Comparison of ENCODE assay signal across 15 cellular contexts in the genomic region with DNA sequence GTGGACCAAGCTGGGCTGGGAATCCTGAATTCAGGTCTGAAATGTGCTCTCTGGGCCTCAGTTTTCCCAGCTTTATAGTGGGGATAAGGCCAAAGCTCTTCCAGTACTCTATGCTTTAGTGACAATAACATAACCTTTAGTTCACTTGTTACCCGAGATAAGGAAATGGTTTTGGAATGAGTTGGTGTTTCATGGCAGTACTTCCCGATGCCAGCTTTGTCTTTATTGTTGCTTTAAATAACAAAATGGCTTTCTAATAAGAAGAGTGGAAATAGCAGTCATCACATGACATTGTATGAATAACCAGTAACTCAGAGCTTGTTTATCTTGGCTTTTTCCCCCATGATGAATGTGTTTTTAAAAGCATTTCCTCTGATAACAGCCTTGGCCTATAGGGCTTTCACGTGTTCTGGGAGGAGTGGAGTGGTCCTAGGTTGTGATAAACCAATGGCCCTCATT. TPM values are rescaled to one million over a fixed set of nuclear protein-coding genes. Genes with fewer than 3 reads are reported as not detected.
DNase-seq lines count a peak whose midpoint lies in the region; ATAC-seq, FAIRE-seq and TF ChIP-seq lines count a peak whose summit lies in the region.
"Had no signal": no experiment of that assay in that cellular context is flagged by ENCODE, and none has a peak within 500 bp of the region (broad histone marks: within the 10 kb centered on the region; RNA-seq: fewer than 3 reads in every experiment).

No MANE protein-coding gene starts in this region.

- H3K4me1 ChIP-seq in ACC112 (ENCODE audit: control insufficient read depth, insufficient read depth, low read length, unreplicated experiment) (peaks cover 28% of the 10 kb centered on the region), IMR-90 (ENCODE audit: control insufficient read depth, insufficient read depth, low read length) (peaks cover 8% of the 10 kb centered on the region), HAP-1 (no peaks in the 10 kb centered on the region)
- H3K4me1 ChIP-seq: parathyroid adenoma had no signal

- H3K4me2 ChIP-seq in IMR-90 (ENCODE audit: low read depth, low read length), result no peak overlapping the region; the same call in 1 of the 2 replicates

- no CpG with 5 or more reads among the region's 3 CpGs for WGBS in IMR-90 (ENCODE audit: extremely low coverage in 2 of 2, insufficient read length in 1 of 2), 2 experiments

- no peak overlapping the region for H2BK15ac ChIP-seq in IMR-90 (ENCODE audit: low read depth, low read length)

- no peak overlapping the region for H2AK9ac ChIP-seq in IMR-90 (replicated peaks; ENCODE audit: low read depth, low read length, poor library complexity)

- TF ChIP-seq CTCF in IMR-90 (conservative IDR thresholded peaks at IDR 0.05; ENCODE audit: low read depth, low read length), result no peak

- H2AK5ac ChIP-seq in IMR-90 (ENCODE audit: low read depth, low read length), result peak overlapping the region; percentile 33

- DNase-seq in IMR-90 (peak; percentile 87), brain pericyte (ENCODE audit: low read depth, low spot score) (peak; percentile 18), HAP-1 (ENCODE audit: low spot score in 2 of 2) (no peak)
- no peak for DNase-seq in activated CD4-positive, alpha-beta memory T cell treated with anti-CD3 and anti-CD28 coated beads for 36 hours
- DNase-seq: anterior cingulate cortex, gastrocnemius medialis, substantia nigra had no signal

- intact Hi-C loops in IMR-90 (cut with micrococcal nuclease), result no loop called here
- intact Hi-C loops in activated CD4-positive, alpha-beta memory T cell treated with anti-CD3 and anti-CD28 coated beads for 36 hours (cut with micrococcal nuclease), result no loop called here

- CTCF ChIA-PET in IMR-90 (lab: Yijun Ruan, JAX), result no interaction called here
- CTCF ChIA-PET in activated CD4-positive, alpha-beta memory T cell treated with anti-CD3 and anti-CD28 coated beads for 36 hours (lab: Charles Lee), result no interaction called here

- no peaks in the 10 kb centered on the region for H3K27me3 Mint-ChIP-seq in activated CD4-positive, alpha-beta memory T cell treated with anti-CD3 and anti-CD28 coated beads for 36 hours

- dilution Hi-C loops in IMR-90 (cut with HindIII; ENCODE audit: low sequenced_read_pairs, unreplicated experiment), result no loop called here

- peaks cover 14% of the 10 kb centered on the region for H3K79me2 ChIP-seq in ACC112 (ENCODE audit: control insufficient read depth, insufficient read depth, low read length, unreplicated experiment)

- 0 out of 2 replicates have a peak overlapping the region, but pooled peaks have one; percentile 2 for H2BK20ac ChIP-seq in IMR-90 (ENCODE audit: low read depth, low read length)

- H3K36me3 ChIP-seq in ACC112 (ENCODE audit: insufficient read depth, low read length) (peaks cover 7% of the 10 kb centered on the region), IMR-90 (ENCODE audit: control insufficient read depth, insufficient read depth, low read length) (no peaks in the 10 kb centered on the region), HAP-1 (replicated peaks) (no peaks in the 10 kb centered on the region)
- H3K36me3 ChIP-seq: gastrocnemius medialis had no signal

- H3K4ac ChIP-seq in IMR-90 (ENCODE audit: low read depth, low read length), result peak overlapping the region; percentile 48

- H3K4me3 ChIP-seq in ACC112 (ENCODE audit: low read depth, low read length), result no peak overlapping the region
- H3K4me3 ChIP-seq in IMR-90 (ENCODE audit: insufficient read depth, low read depth, low read length), result no peak overlapping the region
- H3K4me3 ChIP-seq in HAP-1, result no peak overlapping the region
- H3K4me3 ChIP-seq: gastrocnemius medialis, lung had no signal

- peak overlapping the region; percentile 35; the same call in 1 of the 2 replicates for H2BK120ac ChIP-seq in IMR-90 (ENCODE audit: low read depth, low read length)

- H3K23ac ChIP-seq in IMR-90 (ENCODE audit: low read depth, low read length), result peak overlapping the region; percentile 32; the same call in 1 of the 2 replicates

- no peak overlapping the region for H3K56ac ChIP-seq in IMR-90 (ENCODE audit: extremely low read depth, insufficient read depth, low read length)

- no peaks in the 10 kb centered on the region for H3K27me3 ChIP-seq in ACC112 (ENCODE audit: insufficient read depth, low read length)
- no peaks in the 10 kb centered on the region for H3K27me3 ChIP-seq in IMR-90 (ENCODE audit: control insufficient read depth, insufficient read depth, low read length)
- no peaks in the 10 kb centered on the region for H3K27me3 ChIP-seq in HAP-1 (ENCODE audit: low read depth)
- H3K27me3 ChIP-seq: gastrocnemius medialis had no signal

- no peak overlapping the region for H3K9ac ChIP-seq in IMR-90 (ENCODE audit: low read depth, low read length)
- H3K9ac ChIP-seq: parathyroid adenoma had no signal

- H4K5ac ChIP-seq in IMR-90 (ENCODE audit: low read depth, low read length), result peak overlapping the region; percentile 54; the same call in 1 of the 2 replicates

- H3K9me3 ChIP-seq in IMR-90 (ENCODE audit: control insufficient read depth, insufficient read depth, low read length) (peaks cover 5% of the 10 kb centered on the region), HAP-1 (peaks cover 6% of the 10 kb centered on the region; the same call in 1 of the 2 replicates)
- H3K9me3 ChIP-seq: gastrocnemius medialis had no signal

- no TSS peak for BruUV-seq in IMR-90 (replicated peaks; lab: Mats Ljungman, UMichigan)

- ATAC-seq in IMR-90 (ENCODE audit: low read depth), result peak; percentile 74
- no peak for ATAC-seq in GM18520 (IDR thresholded peaks at IDR 0.05; ENCODE audit: unreplicated experiment)
- ATAC-seq in GM19395 (IDR thresholded peaks at IDR 0.05; ENCODE audit: unreplicated experiment), result no peak
- ATAC-seq: gastrocnemius medialis, Panc1 had no signal

- H2BK5ac ChIP-seq in IMR-90 (ENCODE audit: low read depth, low read length, poor library complexity, severe bottlenecking), result peak overlapping the region; percentile 22

- peak; percentile 41 for FAIRE-seq in islet of Langerhans (lab: Jason Lieb, UNC)
- FAIRE-seq: G401.6 had no signal

- H2AFZ ChIP-seq in ACC112 (ENCODE audit: low read length, unreplicated experiment), result peak overlapping the region; percentile 20
- no peak overlapping the region for H2AFZ ChIP-seq in IMR-90 (replicated peaks; ENCODE audit: low read length, poor library complexity)
- H2AFZ ChIP-seq: parathyroid adenoma had no signal

- H4K8ac ChIP-seq in IMR-90 (ENCODE audit: low read depth in 2 of 2, low read length in 2 of 2), result peak overlapping the region in 1 of 2 experiments; percentile 63; a peak in 1 of 4 replicates

- H3K36me3 Mint-ChIP-seq in activated CD4-positive, alpha-beta memory T cell treated with anti-CD3 and anti-CD28 coated beads for 36 hours, result no peaks in the 10 kb centered on the region

- H3K9me1 ChIP-seq in IMR-90 (ENCODE audit: insufficient read depth, low read length), result peaks cover 26% of the 10 kb centered on the region

- no peaks in the 10 kb centered on the region for H3K4me1 Mint-ChIP-seq in activated CD4-positive, alpha-beta memory T cell treated with anti-CD3 and anti-CD28 coated beads for 36 hours (ENCODE audit: low read depth)

- peaks cover 8% of the 10 kb centered on the region for H3K9me3 Mint-ChIP-seq in activated CD4-positive, alpha-beta memory T cell treated with anti-CD3 and anti-CD28 coated beads for 36 hours

- peaks cover 35% of the 10 kb centered on the region; the same call in 1 of the 2 replicates for H4K20me1 ChIP-seq in IMR-90 (ENCODE audit: insufficient read depth, low read length)

- H3K79me1 ChIP-seq in IMR-90 (ENCODE audit: low read depth in 1 of 2, low read length in 2 of 2), result peaks cover 55 to 76% of the 10 kb centered on the region in 2 experiments

- no peak overlapping the region for H3K4me3 Mint-ChIP-seq in activated CD4-positive, alpha-beta memory T cell treated with anti-CD3 and anti-CD28 coated beads for 36 hours

- POLR2A ChIA-PET in IMR-90 (lab: Charles Lee; ENCODE audit: unreplicated experiment), result no interaction called here
- POLR2A ChIA-PET in activated CD4-positive, alpha-beta memory T cell treated with anti-CD3 and anti-CD28 coated beads for 36 hours (lab: Charles Lee), result no interaction called here

- H3K27ac Mint-ChIP-seq in activated CD4-positive, alpha-beta memory T cell treated with anti-CD3 and anti-CD28 coated beads for 36 hours, result no peak overlapping the region

- no peak for TF ChIP-seq RAD21 in IMR-90 (IDR thresholded peaks at IDR 0.05; ENCODE audit: low read length)

- in situ Hi-C loops in IMR-90 (cut with MboI; ENCODE audit: low sequenced_read_pairs) (no loop called here), HAP-1 (cut with MboI; ENCODE audit: low sequenced_read_pairs) (no loop called here)

- peak overlapping the region; percentile 5; the same call in 1 of the 2 replicates for H3K14ac ChIP-seq in IMR-90 (replicated peaks; ENCODE audit: low read depth, low read length)

- peak overlapping the region; percentile 22; the same call in 1 of the 2 replicates for H4K91ac ChIP-seq in IMR-90 (ENCODE audit: insufficient read depth, low read depth, low read length)

- no peak for TF ChIP-seq POLR2A in IMR-90 (IDR thresholded peaks at IDR 0.05; ENCODE audit: low read depth, low read length)

- H3K18ac ChIP-seq in IMR-90 (ENCODE audit: low read depth, low read length), result no peak overlapping the region

- H3K27ac ChIP-seq in ACC112 (ENCODE audit: low read depth, low read length), result peak overlapping the region; percentile 43; the same call in 1 of the 2 replicates
- H3K27ac ChIP-seq in IMR-90 (ENCODE audit: insufficient read depth, low read length), result no peak overlapping the region
- H3K27ac ChIP-seq: gastrocnemius medialis, parathyroid adenoma had no signal

TF ChIP-seq in IMR-90, 13 proteins besides CTCF, POLR2A, EP300 and RAD21:
- TF ChIP-seq, protein P1, sequence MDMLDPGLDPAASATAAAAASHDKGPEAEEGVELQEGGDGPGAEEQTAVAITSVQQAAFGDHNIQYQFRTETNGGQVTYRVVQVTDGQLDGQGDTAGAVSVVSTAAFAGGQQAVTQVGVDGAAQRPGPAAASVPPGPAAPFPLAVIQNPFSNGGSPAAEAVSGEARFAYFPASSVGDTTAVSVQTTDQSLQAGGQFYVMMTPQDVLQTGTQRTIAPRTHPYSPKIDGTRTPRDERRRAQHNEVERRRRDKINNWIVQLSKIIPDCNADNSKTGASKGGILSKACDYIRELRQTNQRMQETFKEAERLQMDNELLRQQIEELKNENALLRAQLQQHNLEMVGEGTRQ (IDR thresholded peaks at IDR 0.05; ENCODE audit: low read depth, low read length), result peak; percentile 76
- TF ChIP-seq MAFK (IDR thresholded peaks at IDR 0.05; ENCODE audit: low read depth, low read length), result no peak
- TF ChIP-seq BHLHE40 (IDR thresholded peaks at IDR 0.05; ENCODE audit: low read depth, low read length), result peak; percentile 77

RNA-seq across cellular contexts. Expression of gene ZNF618, which starts 53.6 kb away (rescaled TPM):
- 7.5 and 8.2 TPM in 2 replicates for total RNA-seq in IMR-90 (2012; rRNA removed)
- polyA plus RNA-seq in IMR-90 (2012; rRNA removed), result 9.4 and 10.2 TPM in 2 replicates
- polyA plus RNA-seq in IMR-90 (2012; cell fraction: cytosol; rRNA removed), result 4.1 and 5.9 TPM in 2 replicates
- polyA plus RNA-seq in IMR-90 (2012; cell fraction: nucleus; rRNA removed; ENCODE audit: low replicate concordance), result 18.5 and 28.9 TPM in 2 replicates
- under 1 TPM; 0.12 to 0.33 TPM for total RNA-seq in activated CD4-positive, alpha-beta memory T cell treated with anti-CD3 and anti-CD28 coated beads for 36 hours

Comparison
In these comparisons a context has a peak if more than half of its experiments do, and no peak if none do; other contexts are left out.
1. DNase-seq: peak in IMR-90 (single experiment) and brain pericyte (single experiment); none in activated CD4-positive, alpha-beta memory T cell treated with anti-CD3 and anti-CD28 coated beads for 36 hours (single experiment) and HAP-1 (0 of 2).